ENCODE assay signal across 1 cellular context in genomic region chr16:30621765-30622164, GRCh38.
TF ChIP-seq lines count a peak whose summit lies in the region.

No MANE protein-coding gene starts in this region.

TF ChIP-seq in IMR-90, 13 proteins besides CTCF, POLR2A, EP300 and RAD21:
- TF ChIP-seq MAZ (IDR thresholded peaks at IDR 0.05; ENCODE audit: borderline replicate concordance, low read depth, low read length): no peak
- TF ChIP-seq MXI1 (IDR thresholded peaks at IDR 0.05; ENCODE audit: borderline replicate concordance, low read depth, low read length): no peak
- no peak for TF ChIP-seq ELK1 (IDR thresholded peaks at IDR 0.05; ENCODE audit: borderline replicate concordance, low read depth, low read length)
- TF ChIP-seq SMC3 (IDR thresholded peaks at IDR 0.05; ENCODE audit: low read depth, low read length): no peak
- TF ChIP-seq CEBPB (IDR thresholded peaks at IDR 0.05; ENCODE audit: low read depth, low read length): no peak
- no peak for TF ChIP-seq FOS (IDR thresholded peaks at IDR 0.05; ENCODE audit: low read depth, low read length)
- no peak for TF ChIP-seq CHD1 (IDR thresholded peaks at IDR 0.05; ENCODE audit: low read depth, low read length)
- no peak for TF ChIP-seq RFX5 (IDR thresholded peaks at IDR 0.05; ENCODE audit: low read depth, low read length)
- TF ChIP-seq NFE2L2 (IDR thresholded peaks at IDR 0.05; ENCODE audit: low read depth, low read length): no peak
